1 cellular context compared by ENCODE assay signal in genomic region chr9:106920091-106920490, GRCh38.
TF ChIP-seq lines count a peak whose summit lies in the region.

No MANE protein-coding gene starts in this region.

TF ChIP-seq in HCT116, 20 proteins besides CTCF, POLR2A, EP300 and RAD21 (continued from another document):
- no peak for TF ChIP-seq EZH2 (IDR thresholded peaks at IDR 0.05)
- TF ChIP-seq SP1 (IDR thresholded peaks at IDR 0.05; ENCODE audit: low read depth), result no peak
- no peak for TF ChIP-seq CEBPB (IDR thresholded peaks at IDR 0.05; ENCODE audit: low read depth)
- no peak for TF ChIP-seq ZFX (IDR thresholded peaks at IDR 0.05)
- TF ChIP-seq REST (IDR thresholded peaks at IDR 0.05; ENCODE audit: low read depth), result no peak
- TF ChIP-seq SRF (IDR thresholded peaks at IDR 0.05; ENCODE audit: low read depth), result no peak
